Comparison of ENCODE assay signal across 18 cellular contexts in genomic region chr10:112969542-112969941, GRCh38. TPM values are rescaled to one million over a fixed set of nuclear protein-coding genes. Genes with fewer than 3 reads are reported as not detected.
A peak's percentile ranks its signal among the peaks of the same experiment; 100 is the strongest.
DNase-seq lines count a peak whose midpoint lies in the region; ATAC-seq and TF ChIP-seq lines count a peak whose summit lies in the region.
"Had no signal": no experiment of that assay in that cellular context is flagged by ENCODE, and none has a peak within 500 bp of the region (broad histone marks: within the 10 kb centered on the region; RNA-seq: fewer than 3 reads in every experiment).

No MANE protein-coding gene starts in this region.

- no peak overlapping the region for H3K27ac Mint-ChIP-seq in GM23338

- no peaks in the 10 kb centered on the region for H3K9me3 ChIP-seq in sigmoid colon
- H3K9me3 ChIP-seq: HAP-1, MG63 had no signal

- H3K36me3 Mint-ChIP-seq in GM23338 (ENCODE audit: low read depth), result peaks cover 88% of the 10 kb centered on the region

- peaks cover 82% of the 10 kb centered on the region for H4K20me1 ChIP-seq in GM23338 (replicated peaks; ENCODE audit: insufficient read depth)

- CTCF ChIA-PET in RWPE1 (lab: Yijun Ruan, JAX), result interaction anchor here (0.7 kb wide), 1 partner anchor 55 kb away, joined by 4 read pairs; no protein-coding TSS in a partner anchor

- ATAC-seq in GM23338, result peak; percentile 39
- ATAC-seq in HG03135 (IDR thresholded peaks at IDR 0.05; ENCODE audit: unreplicated experiment), result no peak
- ATAC-seq: PC-3, SK-N-SH treated with all-trans-retinoic acid at 6 μM for 48 hours had no signal

- no peaks in the 10 kb centered on the region for H3K27me3 ChIP-seq in GM23338 (ENCODE audit: insufficient read depth)
- no peaks in the 10 kb centered on the region for H3K27me3 ChIP-seq in sigmoid colon
- H3K27me3 ChIP-seq: MG63 had no signal

- no peak overlapping the region for H3K27ac ChIP-seq in GM23338 (ENCODE audit: low read depth)
- H3K27ac ChIP-seq in RWPE1, result peak overlapping the region; percentile 40
- H3K27ac ChIP-seq in sigmoid colon, result no peak overlapping the region
- H3K27ac ChIP-seq: C4-2B had no signal

- peaks cover 9% of the 10 kb centered on the region; the same call in 1 of the 2 replicates for H3F3A ChIP-seq in GM23338 (replicated peaks; ENCODE audit: low read depth)

- H3K9me2 ChIP-seq in GM23338 (ENCODE audit: insufficient read depth), result no peaks in the 10 kb centered on the region

- H3K4me1 ChIP-seq in GM23338 (ENCODE audit: insufficient read depth) (peaks cover 15% of the 10 kb centered on the region; the same call in 1 of the 2 replicates), sigmoid colon (peaks cover 0 to 67% (median 42%) of the 10 kb centered on the region in 4 donors)

- DNase-seq in GM23338 (ENCODE audit: low spot score) (no peak), RWPE1 (ENCODE audit: low spot score) (peak; percentile 56), iPS-NIHi7 (ENCODE audit: extremely low spot score) (peak; percentile 27), sigmoid colon (peak; percentile 32), KG1 (lab: John Stamatoyannopoulos, UW) (no peak), SK-N-DZ (ENCODE audit: low spot score) (no peak)
- DNase-seq: EL, Karpas-422, MG63, NCI-H1092, NCI-H2081, NCI-H510A, NCI-H82, PC-3 had no signal

- WGBS in sigmoid colon, 2 donors, result 26 to 73% methylated on average over 2 of the region's 2 CpGs

- no peak for TF ChIP-seq POLR2A in sigmoid colon (IDR thresholded peaks at IDR 0.05)

- H3K27me3 Mint-ChIP-seq in GM23338 (ENCODE audit: insufficient read depth, low read depth, poor library complexity), result peaks cover 5% of the 10 kb centered on the region

- intact Hi-C loops in sigmoid colon (cut with DNase I), result no loop called here

- POLR2A ChIA-PET in RWPE1 (lab: Yijun Ruan, JAX; ENCODE audit: low non-redundant PET), result no interaction called here

- H3K4me3 ChIP-seq in GM23338, result no peak overlapping the region
- H3K4me3 ChIP-seq in sigmoid colon, result no peak overlapping the region
- H3K4me3 ChIP-seq: HAP-1, MG63 had no signal

- H3K36me3 ChIP-seq in GM23338 (ENCODE audit: insufficient read depth), result peaks cover 29% of the 10 kb centered on the region
- H3K36me3 ChIP-seq in sigmoid colon, result peaks cover 0 to 15% (median 0%) of the 10 kb centered on the region in 4 donors

- H3K4me2 ChIP-seq in GM23338, result no peak overlapping the region

- no peak overlapping the region; the same call in 2 of the 3 replicates for H3K4me3 Mint-ChIP-seq in GM23338

- H2AFZ ChIP-seq in GM23338, result no peak overlapping the region

- no peak for TF ChIP-seq EP300 in sigmoid colon (IDR thresholded peaks at IDR 0.05)

- peaks cover 35% of the 10 kb centered on the region for H3K4me1 Mint-ChIP-seq in GM23338

- H3K79me2 ChIP-seq in GM23338 (replicated peaks; ENCODE audit: insufficient read depth), result peaks cover 100% of the 10 kb centered on the region

- no peak for TF ChIP-seq CTCF in GM23338 (conservative IDR thresholded peaks at IDR 0.05; ENCODE audit: low read depth in 2 of 2)
- TF ChIP-seq CTCF in RWPE1 (conservative IDR thresholded peaks at IDR 0.05; ENCODE audit: low read depth), result no peak
- no peak for TF ChIP-seq CTCF in sigmoid colon (IDR thresholded peaks at IDR 0.05)

- no peaks in the 10 kb centered on the region for H3K9me3 Mint-ChIP-seq in GM23338

TF ChIP-seq in GM23338, 12 proteins besides CTCF, POLR2A, EP300 and RAD21 (continues in another document):
- no peak for TF ChIP-seq ZNF114 (CRISPR knock-in tag; IDR thresholded peaks at IDR 0.05)
- TF ChIP-seq ETS1 (IDR thresholded peaks at IDR 0.05), result no peak
- no peak for TF ChIP-seq EZH2phosphoT487 (IDR thresholded peaks at IDR 0.05; ENCODE audit: unreplicated experiment)
- TF ChIP-seq CREB1 (CRISPR knock-in tag; IDR thresholded peaks at IDR 0.05; ENCODE audit: low read depth), result no peak
- TF ChIP-seq NANOG (IDR thresholded peaks at IDR 0.05; ENCODE audit: borderline replicate concordance), result no peak
- no peak for TF ChIP-seq ZNF462 (CRISPR knock-in tag; IDR thresholded peaks at IDR 0.05)

RNA-seq across cellular contexts. Expression of gene TCF7L2, which starts 19.5 kb away (rescaled TPM):
- 27.0 and 32.2 TPM in 2 replicates for total RNA-seq in GM23338 (2014; rRNA removed; shearing (Covaris generic))
- polyA plus RNA-seq in GM23338 (2016; fragmentation: Nextera tagmentation; extraction: Ambion mirVana), result 80.8 and 89.7 TPM in 2 replicates
- 10 to 100 TPM; 15.3 to 40.4 (median 23.3) TPM for total RNA-seq in sigmoid colon
- 10 to 100 TPM; 30.0 to 32.0 (median 31.7) TPM for polyA plus RNA-seq in sigmoid colon
- polyA plus RNA-seq in SK-N-DZ (2014; cell fraction: cytosol; rRNA removed), result 1.2 and 1.3 TPM in 2 replicates
- polyA plus RNA-seq in SK-N-DZ (2014; cell fraction: nucleus; rRNA removed), result 1.6 and 5.0 TPM in 2 replicates

Comparison
In these comparisons a context has a peak if more than half of its experiments do, and no peak if none do; other contexts are left out.
1. DNase-seq: peak in RWPE1 (single experiment), iPS-NIHi7 (single experiment) and sigmoid colon (single experiment); none in GM23338 (single experiment), KG1 (single experiment) and SK-N-DZ (single experiment).